In genomic region chr6:122869437-122870024, GRCh38 we compare ENCODE assay signal across 8 cellular contexts.
DNase-seq lines count a peak whose midpoint lies in the region; ATAC-seq and TF ChIP-seq lines count a peak whose summit lies in the region.

No MANE protein-coding gene starts in this region.

- POLR2A ChIA-PET in AG04449 (lab: Yijun Ruan, JAX): no interaction called here

- DNase-seq in AG04449 (ENCODE audit: low read depth, low spot score) (peak; percentile 17), NCI-H1436 (lab: John Stamatoyannopoulos, UW) (peak; percentile 66), foreskin melanocyte (peak; percentile 24), renal cortical epithelial cell (ENCODE audit: low read depth) (peak; percentile 59)

- CTCF ChIA-PET in AG04449 (lab: Yijun Ruan, JAX): interaction anchor here (0.8 to 2.1 kb wide), 8 partner anchors 12 to 1985 kb away, joined by 3 to 8 read pairs (median 7); no protein-coding TSS in a partner anchor

- ATAC-seq in GM18498 (IDR thresholded peaks at IDR 0.05; ENCODE audit: unreplicated experiment) (peak; percentile 88), HG02852 (IDR thresholded peaks at IDR 0.05; ENCODE audit: unreplicated experiment) (peak; percentile 88), SK-N-SH treated with all-trans-retinoic acid at 6 μM for 48 hours (peak; percentile 88), HG02981 (IDR thresholded peaks at IDR 0.05; ENCODE audit: unreplicated experiment) (no peak)

- no peak overlapping the region for H3K4me3 ChIP-seq in AG04449 (ENCODE audit: low read depth, low read length)

- TF ChIP-seq CTCF in AG04449 (IDR thresholded peaks at IDR 0.05; ENCODE audit: insufficient read depth, low read length, missing control alignments): peak; percentile 48

TF ChIP-seq in SK-N-SH treated with all-trans-retinoic acid at 6 μM for 48 hours, 23 proteins besides CTCF, POLR2A, EP300 and RAD21:
- no peak for TF ChIP-seq ZNF70 (CRISPR knock-in tag; IDR thresholded peaks at IDR 0.05)
- TF ChIP-seq OSR1 (CRISPR knock-in tag; IDR thresholded peaks at IDR 0.05): no peak
- no peak for TF ChIP-seq TCF4 (CRISPR knock-in tag; IDR thresholded peaks at IDR 0.05; ENCODE audit: borderline replicate concordance)
- TF ChIP-seq ZNF565 (CRISPR knock-in tag; conservative IDR thresholded peaks at IDR 0.05; ENCODE audit: low read depth): no peak
- TF ChIP-seq BACH2 (CRISPR knock-in tag; IDR thresholded peaks at IDR 0.05; ENCODE audit: borderline replicate concordance): no peak
